Comparison of ENCODE assay signal across 8 cellular contexts in genomic region chr17:39150795-39151679, GRCh38. TPM values are rescaled to one million over a fixed set of nuclear protein-coding genes. Genes with fewer than 3 reads are reported as not detected.
A peak's percentile ranks its signal among the peaks of the same experiment; 100 is the strongest.
DNase-seq lines count a peak whose midpoint lies in the region; ATAC-seq and TF ChIP-seq lines count a peak whose summit lies in the region.

Gene PLXDC1 (minus strand): TSS chr17:39151637. CDS start chr17:39151437, 200 bp downstream.

- POLR2A ChIA-PET in A673 (lab: Charles Lee; ENCODE audit: low non-redundant PET) = no interaction called here

- H3K4me1 ChIP-seq in A673 (ENCODE audit: insufficient read depth, low read length, poor library complexity, severe bottlenecking) = no peaks in the 10 kb centered on the region
- H3K4me1 ChIP-seq in MM.1S (ENCODE audit: low read length) = peaks cover 6% of the 10 kb centered on the region
- H3K4me1 ChIP-seq in muscle layer of duodenum (ENCODE audit: control insufficient read depth in 1 of 2, insufficient read depth in 2 of 2, low read length in 2 of 2) = peaks cover 0 to 26% of the 10 kb centered on the region in 2 donors

- TF ChIP-seq CTCF in A673 (conservative IDR thresholded peaks at IDR 0.05; ENCODE audit: low read depth, low read length) (no peak), MM.1S (IDR thresholded peaks at IDR 0.05; ENCODE audit: low read length) (no peak), coronary artery (IDR thresholded peaks at IDR 0.05) (no peak)

- H3K27me3 ChIP-seq in A673 (replicated peaks; ENCODE audit: insufficient read depth, low read depth, low read length, poor library complexity) = no peaks in the 10 kb centered on the region
- peaks cover 22% of the 10 kb centered on the region for H3K27me3 ChIP-seq in MM.1S (replicated peaks; ENCODE audit: insufficient read depth, low read length)
- H3K27me3 ChIP-seq in muscle layer of duodenum (ENCODE audit: low read depth, low read length) = peaks cover 7% of the 10 kb centered on the region

- H2AFZ ChIP-seq in MM.1S (ENCODE audit: low read length) = peak within 1 kb of the TSS; percentile 89; the same call in 1 of the 2 replicates

- no peaks in the 10 kb centered on the region for H4K20me1 ChIP-seq in MM.1S (ENCODE audit: insufficient read depth, low read length)

- H3K4me3 ChIP-seq in A673 (ENCODE audit: low read depth, low read length, poor library complexity, severe bottlenecking) (peak within 1 kb of the TSS; percentile 87), MM.1S (ENCODE audit: low read length) (peak within 1 kb of the TSS; percentile 95), coronary artery (peak within 1 kb of the TSS; percentile 82), muscle layer of duodenum (ENCODE audit: low read depth in 1 of 2, low read length in 2 of 2) (peak within 1 kb of the TSS; percentile 96 to 99)

- no TSS peak for BruUV-seq in A673 (replicated peaks; lab: Mats Ljungman, UMichigan)

- no peak for DNase-seq in A673 (ENCODE audit: low spot score)
- DNase-seq in MM.1S = no peak
- DNase-seq in coronary artery (ENCODE audit: low spot score) = no peak
- DNase-seq in cortex of kidney (lab: John Stamatoyannopoulos, UW) = no peak
- no peak for DNase-seq in NCI-H524 treated with DMSO at 0.1 percent for 48 hours (lab: John Stamatoyannopoulos, UW)

- H3K9ac ChIP-seq in MM.1S (ENCODE audit: low read length) = no peak within 1 kb of the TSS; the same call in 1 of the 2 replicates

- peak within 1 kb of the TSS; percentile 94 for H3K4me2 ChIP-seq in MM.1S (ENCODE audit: low read depth, low read length)

- H3K9me2 ChIP-seq in MM.1S (replicated peaks; ENCODE audit: insufficient read depth, low read length) = no peaks in the 10 kb centered on the region

- peaks cover 15% of the 10 kb centered on the region for H3F3A ChIP-seq in MM.1S (ENCODE audit: insufficient read depth, low read length)

- H3K27ac ChIP-seq in A673 (ENCODE audit: low read depth, low read length, poor library complexity, severe bottlenecking) = no peak within 1 kb of the TSS
- no peak within 1 kb of the TSS for H3K27ac ChIP-seq in MM.1S (ENCODE audit: low read length)
- H3K27ac ChIP-seq in coronary artery = peak within 1 kb of the TSS; percentile 36 to 68
- H3K27ac ChIP-seq in muscle layer of duodenum (ENCODE audit: low read length) = no peak within 1 kb of the TSS

- CTCF ChIA-PET in A673 (lab: Charles Lee) = interaction anchor here (0.9 kb wide), 1 partner anchor 168 kb away, joined by 6 read pairs; no protein-coding TSS in a partner anchor

- intact Hi-C loops in A673 (cut with micrococcal nuclease; ENCODE audit: unreplicated experiment) = loop anchor here (5.0 kb wide), 1 partner anchor 91 kb away; no protein-coding TSS in a partner anchor

- H3K9me3 ChIP-seq in A673 (ENCODE audit: low read depth, low read length, poor library complexity, severe bottlenecking) (no peaks in the 10 kb centered on the region), MM.1S (replicated peaks; ENCODE audit: insufficient read depth, low read length) (no peaks in the 10 kb centered on the region), muscle layer of duodenum (ENCODE audit: control insufficient read depth in 1 of 2, low read length in 2 of 2) (no peaks in the 10 kb centered on the region)

- ATAC-seq in GM18909 (IDR thresholded peaks at IDR 0.05; ENCODE audit: poor library complexity, unreplicated experiment) = no peak
- no peak for ATAC-seq in GM21619 (IDR thresholded peaks at IDR 0.05; ENCODE audit: unreplicated experiment)

- H3K79me2 ChIP-seq in MM.1S (ENCODE audit: low read length) = no peaks in the 10 kb centered on the region

- H3K36me3 ChIP-seq in A673 (ENCODE audit: insufficient read depth, low read length, poor library complexity, severe bottlenecking) = no peaks in the 10 kb centered on the region
- no peaks in the 10 kb centered on the region for H3K36me3 ChIP-seq in MM.1S (replicated peaks; ENCODE audit: insufficient read depth, low read length)
- H3K36me3 ChIP-seq in muscle layer of duodenum (ENCODE audit: control insufficient read depth in 1 of 2, insufficient read depth in 2 of 2, low read length in 2 of 2) = no peaks in the 10 kb centered on the region

RNA-seq across cellular contexts. Expression of gene PLXDC1, which starts in this region (rescaled TPM):
- total RNA-seq in A673 (2021) = 0.28 and 0.75 TPM in 2 replicates

Comparison
In these comparisons a context has a peak if more than half of its experiments do, and no peak if none do; other contexts are left out.
1. H3K27ac ChIP-seq: peak in coronary artery (2 of 2); none in A673 (single experiment), MM.1S (single experiment) and muscle layer of duodenum (single experiment).
2. Peak in every context shown above with its lines, with median percentiles within 50 percentile points of each other: H3K4me3 ChIP-seq.